ENCODE assay signal across 13 cellular contexts in the genomic region with DNA sequence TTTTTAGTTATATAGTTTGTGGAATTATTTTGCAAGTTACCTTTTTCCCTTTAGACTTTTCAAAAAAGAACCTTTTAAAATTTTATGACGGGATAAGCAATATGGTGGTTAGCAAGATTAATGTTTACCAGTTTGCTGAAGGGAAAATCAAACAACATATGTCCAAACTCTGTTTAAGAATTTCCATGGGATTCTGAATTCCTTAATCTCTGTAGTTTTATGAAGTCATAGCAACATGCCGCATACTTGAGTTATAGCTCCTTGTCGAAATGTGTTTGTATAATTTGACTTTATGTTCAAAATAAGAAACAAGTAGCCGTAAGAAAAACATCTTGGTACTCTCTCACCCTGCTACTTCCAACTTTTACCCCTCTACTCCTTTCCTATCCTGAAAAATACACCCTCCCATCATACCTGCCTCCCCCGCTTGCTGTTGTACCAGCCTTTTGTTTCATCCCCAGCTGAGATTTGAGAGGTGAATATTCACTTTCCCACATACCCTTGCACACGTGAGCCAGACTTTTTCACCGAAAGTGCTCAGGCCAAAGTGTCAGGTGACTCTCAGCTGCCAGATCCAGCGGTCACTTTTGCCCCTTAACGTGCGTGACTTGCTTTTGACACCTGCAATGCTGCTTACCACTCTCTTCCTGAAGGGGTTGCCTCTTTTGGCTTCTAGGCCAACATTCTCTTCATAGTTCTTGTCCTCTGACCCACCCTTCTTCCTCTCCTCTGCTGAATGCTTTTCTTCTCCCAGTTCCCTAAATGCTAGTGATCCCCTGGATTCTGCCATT.
DNase-seq lines count a peak whose midpoint lies in the region; ATAC-seq and TF ChIP-seq lines count a peak whose summit lies in the region.
"Had no signal": no experiment of that assay in that cellular context is flagged by ENCODE, and none has a peak within 500 bp of the region (broad histone marks: within the 10 kb centered on the region; RNA-seq: fewer than 3 reads in every experiment).

No MANE protein-coding gene starts in this region.

- H3K4me1 Mint-ChIP-seq in chondrocyte (ENCODE audit: low read depth) (peaks cover 54% of the 10 kb centered on the region), natural killer cell (peaks cover 53 to 59% of the 10 kb centered on the region in 2 donors)

- TF ChIP-seq CTCF in chondrocyte (IDR thresholded peaks at IDR 0.05) (no peak), natural killer cell (IDR thresholded peaks at IDR 0.05) (no peak)

- H3K4me3 Mint-ChIP-seq in chondrocyte (ENCODE audit: unreplicated experiment): no peak overlapping the region
- H3K4me3 Mint-ChIP-seq in natural killer cell: peak overlapping the region; percentile 18
- H3K4me3 Mint-ChIP-seq: activated naive CD4-positive, alpha-beta T cell treated with anti-CD3 and anti-CD28 coated beads, Interleukin-2, amount 10 ng/mL, durations not matched to agents 7 days and 5 days had no signal

- intact Hi-C loops in natural killer cell (cut with micrococcal nuclease): no loop called here

- peak; percentile 6 for DNase-seq in AG08396 (ENCODE audit: low spot score)
- DNase-seq in HS-27A (ENCODE audit: low read depth): peak; percentile 75
- DNase-seq in chondrocyte (ENCODE audit: low spot score): no peak
- no peak for DNase-seq in natural killer cell
- no peak for DNase-seq in DMS79 treated with DMSO at 0.1 percent for 48 hours (lab: John Stamatoyannopoulos, UW)
- DNase-seq in kidney tubule cell (ENCODE audit: low spot score): no peak
- no peak for DNase-seq in NCI-H82 treated with DMSO at 0.1 percent for 48 hours (lab: John Stamatoyannopoulos, UW; ENCODE audit: unreplicated experiment)
- DNase-seq: activated naive CD4-positive, alpha-beta T cell treated with anti-CD3 and anti-CD28 coated beads, Interleukin-2, amount 10 ng/mL, durations not matched to agents 7 days and 5 days; DMS153; erythroblast; MV-4-11; ovary had no signal

- ATAC-seq in natural killer cell (peak in 1 of 3 donors; percentile 61), GM21723 (IDR thresholded peaks at IDR 0.05; ENCODE audit: unreplicated experiment) (no peak)

- H3K9me3 Mint-ChIP-seq in chondrocyte (ENCODE audit: low read depth) (no peaks in the 10 kb centered on the region), natural killer cell (no peaks in the 10 kb centered on the region)
- H3K9me3 Mint-ChIP-seq: activated naive CD4-positive, alpha-beta T cell treated with anti-CD3 and anti-CD28 coated beads, Interleukin-2, amount 10 ng/mL, durations not matched to agents 7 days and 5 days had no signal

- H3K36me3 Mint-ChIP-seq in chondrocyte (ENCODE audit: low read depth) (no peaks in the 10 kb centered on the region), natural killer cell (no peaks in the 10 kb centered on the region)

- peak overlapping the region; percentile 71 for H3K27ac Mint-ChIP-seq in chondrocyte (ENCODE audit: unreplicated experiment)
- peak overlapping the region; percentile 43 to 75 for H3K27ac Mint-ChIP-seq in natural killer cell
- H3K27ac Mint-ChIP-seq: activated naive CD4-positive, alpha-beta T cell treated with anti-CD3 and anti-CD28 coated beads, Interleukin-2, amount 10 ng/mL, durations not matched to agents 7 days and 5 days had no signal

- no peaks in the 10 kb centered on the region for H3K27me3 Mint-ChIP-seq in chondrocyte (ENCODE audit: low read depth)
- no peaks in the 10 kb centered on the region for H3K27me3 Mint-ChIP-seq in natural killer cell (ENCODE audit: low read depth in 2 of 2)
- H3K27me3 Mint-ChIP-seq: activated naive CD4-positive, alpha-beta T cell treated with anti-CD3 and anti-CD28 coated beads, Interleukin-2, amount 10 ng/mL, durations not matched to agents 7 days and 5 days had no signal

Comparison
In these comparisons a context has a peak if more than half of its experiments do, and no peak if none do; other contexts are left out.
1. DNase-seq: peak in AG08396 (single experiment) and HS-27A (single experiment); none in chondrocyte (single experiment), natural killer cell (single experiment), DMS79 treated with DMSO at 0.1 percent for 48 hours (single experiment), kidney tubule cell (single experiment) and NCI-H82 treated with DMSO at 0.1 percent for 48 hours (single experiment).